ENCODE assay signal across 11 cellular contexts in the genomic region with DNA sequence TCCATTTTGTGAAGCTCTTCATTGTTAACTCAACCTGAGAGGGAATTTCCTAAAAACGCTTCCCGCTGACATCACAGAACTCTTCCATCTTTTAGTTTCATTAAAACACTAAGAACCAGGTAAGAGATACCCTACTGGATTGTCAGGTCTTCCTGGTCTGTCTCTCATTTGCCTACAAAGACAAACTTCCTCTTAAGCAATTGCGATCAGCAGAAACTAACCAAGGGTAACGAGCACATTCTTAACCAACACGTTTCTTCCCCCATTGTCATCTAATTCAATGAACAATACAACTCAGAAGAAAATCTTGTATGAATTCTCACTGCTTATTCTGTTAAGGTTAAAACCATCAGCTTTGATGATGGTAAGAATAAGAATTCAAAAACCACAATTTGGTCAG. TPM values are rescaled to one million over a fixed set of nuclear protein-coding genes. Genes with fewer than 3 reads are reported as not detected.
DNase-seq lines count a peak whose midpoint lies in the region; ATAC-seq and TF ChIP-seq lines count a peak whose summit lies in the region.
"Had no signal": no experiment of that assay in that cellular context is flagged by ENCODE, and none has a peak within 500 bp of the region (broad histone marks: within the 10 kb centered on the region; RNA-seq: fewer than 3 reads in every experiment).

No MANE protein-coding gene starts in this region.

- H3K4me1 ChIP-seq in right atrium auricular region: peaks cover 0 to 55% of the 10 kb centered on the region in 2 donors
- peaks cover 23 to 72% of the 10 kb centered on the region in 2 donors for H3K4me1 ChIP-seq in left lung

- DNase-seq in right atrium auricular region (ENCODE audit: low spot score) (no peak), RWPE1 (ENCODE audit: low spot score) (no peak), caudate nucleus (lab: John Stamatoyannopoulos, UW) (no peak), left lung (no peak)
- DNase-seq: activated CD4-positive, alpha-beta T cell treated with anti-CD3 and anti-CD28 coated beads, Interleukin-2, amount 50 U/mL, for 48 hours; gastrocnemius medialis; transverse colon had no signal

- no peak for TF ChIP-seq CTCF in right atrium auricular region (IDR thresholded peaks at IDR 0.05)
- TF ChIP-seq CTCF in RWPE1 (conservative IDR thresholded peaks at IDR 0.05; ENCODE audit: low read depth): no peak
- TF ChIP-seq CTCF in left lung (IDR thresholded peaks at IDR 0.05): no peak

- H3K27me3 ChIP-seq in right atrium auricular region: no peaks in the 10 kb centered on the region
- H3K27me3 ChIP-seq in left lung: no peaks in the 10 kb centered on the region
- H3K27me3 ChIP-seq: gastrocnemius medialis, transverse colon had no signal

- POLR2A ChIA-PET in RWPE1 (lab: Yijun Ruan, JAX; ENCODE audit: low non-redundant PET): no interaction called here

- TF ChIP-seq EP300 in Ishikawa (IDR thresholded peaks at IDR 0.05; ENCODE audit: borderline replicate concordance): no peak

- H3K36me3 ChIP-seq in right atrium auricular region: no peaks in the 10 kb centered on the region
- H3K36me3 ChIP-seq in left lung: peaks cover 0 to 8% of the 10 kb centered on the region in 2 donors
- H3K36me3 ChIP-seq: gastrocnemius medialis, transverse colon had no signal

- no peak overlapping the region for H3K4me3 ChIP-seq in right atrium auricular region
- no peak overlapping the region for H3K4me3 ChIP-seq in left lung
- H3K4me3 ChIP-seq: gastrocnemius medialis, transverse colon had no signal

- CTCF ChIA-PET in RWPE1 (lab: Yijun Ruan, JAX): no interaction called here

- no peak overlapping the region for H3K27ac ChIP-seq in right atrium auricular region
- no peak overlapping the region for H3K27ac ChIP-seq in RWPE1
- H3K27ac ChIP-seq in caudate nucleus (ENCODE audit: low read depth, low read length): no peak overlapping the region
- H3K27ac ChIP-seq in left lung: peak overlapping the region in 1 of 2 donors; percentile 28
- H3K27ac ChIP-seq: gastrocnemius medialis, transverse colon had no signal

- TF ChIP-seq RAD21 in Ishikawa (IDR thresholded peaks at IDR 0.05; ENCODE audit: low read depth): no peak

- intact Hi-C loops in left lung (cut with DNase I): no loop called here

- H3K9me3 ChIP-seq in right atrium auricular region: no peaks in the 10 kb centered on the region
- no peaks in the 10 kb centered on the region for H3K9me3 ChIP-seq in left lung
- H3K9me3 ChIP-seq: gastrocnemius medialis, transverse colon had no signal

- ATAC-seq in GM18498 (IDR thresholded peaks at IDR 0.05; ENCODE audit: unreplicated experiment) (peak; percentile 59), GM21786 (IDR thresholded peaks at IDR 0.05; ENCODE audit: unreplicated experiment) (peak; percentile 62), esophagus mucosa (peak; percentile 77), left lung (no peak)
- ATAC-seq: gastrocnemius medialis had no signal

TF ChIP-seq in Ishikawa, 13 proteins besides CTCF, POLR2A, EP300 and RAD21:
- TF ChIP-seq CEBPB (IDR thresholded peaks at IDR 0.05): 0 out of 2 replicates have a peak, but pooled peaks have one; percentile 26
- no peak for TF ChIP-seq TCF12 (IDR thresholded peaks at IDR 0.05; ENCODE audit: low read depth)
- no peak for TF ChIP-seq YY1 (IDR thresholded peaks at IDR 0.05; ENCODE audit: low read depth)

RNA-seq across cellular contexts. Expression of a gene that starts 6.6 kb away (rescaled TPM):
- total RNA-seq in esophagus mucosa (45.9 TPM), right atrium auricular region (10 to 100 TPM; 76.3 to 81.7 TPM), left lung (10 to 100 TPM; 47.6 to 56.8 TPM)
